In the genomic region with DNA sequence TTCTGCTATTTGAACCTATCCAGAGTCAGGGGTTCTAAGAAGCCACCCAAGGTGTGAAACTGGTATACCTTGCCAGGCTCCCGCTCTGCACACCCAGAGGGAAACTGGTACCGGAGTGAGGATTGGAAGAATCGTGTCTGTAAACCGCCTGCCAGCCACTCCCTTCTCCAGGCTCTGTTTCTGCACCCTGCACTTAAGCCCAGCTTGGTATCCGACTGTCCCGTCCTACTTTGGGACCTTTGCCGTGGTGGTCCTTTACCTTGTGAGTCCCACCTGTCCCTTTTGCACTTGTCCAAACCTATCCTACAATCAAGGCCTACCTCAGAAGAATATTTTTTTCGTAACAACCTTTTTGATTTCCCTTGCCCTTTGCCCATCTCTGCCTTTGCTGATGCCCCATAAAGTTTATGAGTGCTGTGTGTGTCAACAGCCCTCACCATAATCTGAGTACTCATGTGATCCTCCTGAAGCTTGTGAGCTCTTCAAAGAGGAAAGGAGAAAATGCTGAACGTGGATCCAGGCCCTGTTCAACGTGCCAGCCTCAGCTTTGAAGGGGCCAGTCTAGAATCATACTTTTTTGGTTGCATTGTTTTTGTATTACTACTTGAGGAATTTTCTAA, we compare ENCODE assay signal across 23 cellular contexts. TPM values are rescaled to one million over a fixed set of nuclear protein-coding genes. Genes with fewer than 3 reads are reported as not detected.
DNase-seq lines count a peak whose midpoint lies in the region; ATAC-seq and TF ChIP-seq lines count a peak whose summit lies in the region.
"Had no signal": no experiment of that assay in that cellular context is flagged by ENCODE, and none has a peak within 500 bp of the region (broad histone marks: within the 10 kb centered on the region; RNA-seq: fewer than 3 reads in every experiment).

No MANE protein-coding gene starts in this region.

- no peaks in the 10 kb centered on the region for H3K27me3 ChIP-seq in CD8-positive, alpha-beta T cell (ENCODE audit: insufficient read depth, low read length)
- no peaks in the 10 kb centered on the region for H3K27me3 ChIP-seq in mucosa of rectum (ENCODE audit: control insufficient read depth in 2 of 2, insufficient read depth in 2 of 2, low read length in 2 of 2)
- H3K27me3 ChIP-seq in left ventricle myocardium inferior (ENCODE audit: low read depth) = no peaks in the 10 kb centered on the region
- H3K27me3 ChIP-seq: body of pancreas, foreskin keratinocyte, testis had no signal

- no peak overlapping the region for H3K4me3 Mint-ChIP-seq in CD8-positive, alpha-beta T cell
- H3K4me3 Mint-ChIP-seq in WTC11 = no peak overlapping the region
- H3K4me3 Mint-ChIP-seq: activated naive CD8-positive, alpha-beta T cell treated with anti-CD3 and anti-CD28 coated beads, Interleukin-2, amount 10 ng/mL, durations not matched to agents 7 days and 5 days; activated T-cell treated with anti-CD3 and anti-CD28 coated beads, Interleukin-2, amount 50 U/mL, for 72 hours; T-helper 2 cell treated with Interferon-gamma antibody and Interleukin-4, amounts not matched to agents 5 μg/mL and 100 μg/mL, for 36 hours had no signal

- intact Hi-C loops in CD8-positive, alpha-beta T cell (cut with DNase I, micrococcal nuclease) = no loop called here
- intact Hi-C loops in left ventricle myocardium inferior (cut with micrococcal nuclease) = no loop called here

- TF ChIP-seq CTCF in 22Rv1 (IDR thresholded peaks at IDR 0.05) = no peak
- TF ChIP-seq CTCF in CD8-positive, alpha-beta T cell (IDR thresholded peaks at IDR 0.05) = no peak
- TF ChIP-seq CTCF in WTC11 (IDR thresholded peaks at IDR 0.05) = no peak
- no peak for TF ChIP-seq CTCF in left ventricle myocardium inferior (IDR thresholded peaks at IDR 0.05; ENCODE audit: borderline replicate concordance)

- H3K27ac Mint-ChIP-seq in CD8-positive, alpha-beta T cell = peak overlapping the region; percentile 5
- H3K27ac Mint-ChIP-seq in WTC11 = peak overlapping the region; percentile 76; the same call in 1 of the 2 replicates
- H3K27ac Mint-ChIP-seq: activated naive CD8-positive, alpha-beta T cell treated with anti-CD3 and anti-CD28 coated beads, Interleukin-2, amount 10 ng/mL, durations not matched to agents 7 days and 5 days; activated T-cell treated with anti-CD3 and anti-CD28 coated beads, Interleukin-2, amount 50 U/mL, for 72 hours; T-helper 2 cell treated with Interferon-gamma antibody and Interleukin-4, amounts not matched to agents 5 μg/mL and 100 μg/mL, for 36 hours had no signal

- peaks cover 1% of the 10 kb centered on the region for H3K4me1 Mint-ChIP-seq in CD8-positive, alpha-beta T cell (ENCODE audit: low read depth)
- no peaks in the 10 kb centered on the region for H3K4me1 Mint-ChIP-seq in WTC11
- H3K4me1 Mint-ChIP-seq: activated naive CD8-positive, alpha-beta T cell treated with anti-CD3 and anti-CD28 coated beads, Interleukin-2, amount 10 ng/mL, durations not matched to agents 7 days and 5 days had no signal

- DNase-seq in CD8-positive, alpha-beta T cell = no peak
- DNase-seq in WTC11 (ENCODE audit: low spot score) (no peak), T1000 (lab: John Stamatoyannopoulos, UW) (no peak), left ventricle myocardium inferior (no peak), retina (no peak)
- DNase-seq: activated CD4-positive, CD25-positive, alpha-beta regulatory T cell; activated naive CD8-positive, alpha-beta T cell treated with anti-CD3 and anti-CD28 coated beads, Interleukin-2, amount 10 ng/mL, durations not matched to agents 7 days and 5 days; activated T-cell treated with anti-CD3 and anti-CD28 coated beads, Interleukin-2, amount 50 U/mL, for 72 hours; EL; foreskin keratinocyte; mesendoderm; NCI-H1092; NCI-H748 treated with DMSO at 0.1 percent for 48 hours; PC-9; testis had no signal

- no peaks in the 10 kb centered on the region for H3K9me3 Mint-ChIP-seq in CD8-positive, alpha-beta T cell
- H3K9me3 Mint-ChIP-seq in WTC11 = no peaks in the 10 kb centered on the region
- H3K9me3 Mint-ChIP-seq: activated naive CD8-positive, alpha-beta T cell treated with anti-CD3 and anti-CD28 coated beads, Interleukin-2, amount 10 ng/mL, durations not matched to agents 7 days and 5 days; activated T-cell treated with anti-CD3 and anti-CD28 coated beads, Interleukin-2, amount 50 U/mL, for 72 hours; T-helper 2 cell treated with Interferon-gamma antibody and Interleukin-4, amounts not matched to agents 5 μg/mL and 100 μg/mL, for 36 hours had no signal

- CTCF ChIA-PET in CD8-positive, alpha-beta T cell (lab: Charles Lee) = interaction anchor here (1.2 kb wide), 1 partner anchor 78 kb away, joined by 3 read pairs; no protein-coding TSS in a partner anchor
- CTCF ChIA-PET in WTC11 (lab: Charles Lee) = no interaction called here

- H3K9ac ChIP-seq in mucosa of rectum (ENCODE audit: low read depth in 1 of 2, low read length in 2 of 2) = peak overlapping the region; percentile 24 to 32
- H3K9ac ChIP-seq: KMS-11 had no signal

- H3K4me1 ChIP-seq in CD8-positive, alpha-beta T cell (ENCODE audit: insufficient read depth, low read length) = no peaks in the 10 kb centered on the region
- H3K4me1 ChIP-seq in mucosa of rectum (ENCODE audit: control insufficient read depth in 2 of 2, insufficient read depth in 2 of 2, low read length in 2 of 2) (peaks cover 26 to 39% of the 10 kb centered on the region in 2 donors), left ventricle myocardium inferior (peaks cover 12% of the 10 kb centered on the region)
- H3K4me1 ChIP-seq: foreskin keratinocyte, testis had no signal

- H3K36me3 ChIP-seq in CD8-positive, alpha-beta T cell (ENCODE audit: insufficient read depth, low read length) = peaks cover 4% of the 10 kb centered on the region
- H3K36me3 ChIP-seq in mucosa of rectum (ENCODE audit: control insufficient read depth in 2 of 2, insufficient read depth in 2 of 2, low read length in 2 of 2) (no peaks in the 10 kb centered on the region), left ventricle myocardium inferior (peaks cover 39% of the 10 kb centered on the region)

- peak overlapping the region; percentile 50 for H3K27ac ChIP-seq in 22Rv1
- no peak overlapping the region for H3K27ac ChIP-seq in CD8-positive, alpha-beta T cell (ENCODE audit: low read depth, low read length)
- H3K27ac ChIP-seq in mucosa of rectum (ENCODE audit: low read depth in 2 of 2, low read length in 2 of 2) = peak overlapping the region; percentile 85 to 89
- no peak overlapping the region for H3K27ac ChIP-seq in left ventricle myocardium inferior (replicated peaks)
- H3K27ac ChIP-seq: body of pancreas, coronary artery, epithelial cell of prostate, foreskin keratinocyte, KMS-11, PC-9, testis had no signal

- no peaks in the 10 kb centered on the region for H3K27me3 Mint-ChIP-seq in CD8-positive, alpha-beta T cell (ENCODE audit: low read depth)
- H3K27me3 Mint-ChIP-seq in WTC11 (ENCODE audit: low read depth) = no peaks in the 10 kb centered on the region
- H3K27me3 Mint-ChIP-seq: activated naive CD8-positive, alpha-beta T cell treated with anti-CD3 and anti-CD28 coated beads, Interleukin-2, amount 10 ng/mL, durations not matched to agents 7 days and 5 days had no signal

- ATAC-seq in CD8-positive, alpha-beta T cell = no peak
- ATAC-seq in WTC11 = no peak
- no peak for ATAC-seq in GM21367 (IDR thresholded peaks at IDR 0.05; ENCODE audit: unreplicated experiment)
- ATAC-seq: activated T-cell treated with anti-CD3 and anti-CD28 coated beads, Interleukin-2, amount 50 U/mL, for 72 hours; body of pancreas; foreskin keratinocyte had no signal

- peaks cover 30% of the 10 kb centered on the region for H3K36me3 Mint-ChIP-seq in CD8-positive, alpha-beta T cell
- peaks cover 13% of the 10 kb centered on the region; the same call in 1 of the 2 replicates for H3K36me3 Mint-ChIP-seq in WTC11

- no peak overlapping the region for H3K4me3 ChIP-seq in CD8-positive, alpha-beta T cell (ENCODE audit: low read depth, low read length)
- peak overlapping the region; percentile 28 to 53 for H3K4me3 ChIP-seq in mucosa of rectum (ENCODE audit: low read length in 2 of 2)
- no peak overlapping the region for H3K4me3 ChIP-seq in left ventricle myocardium inferior
- H3K4me3 ChIP-seq: body of pancreas, coronary artery, PC-9, testis had no signal

- POLR2A ChIA-PET in CD8-positive, alpha-beta T cell (lab: Charles Lee) = no interaction called here
- POLR2A ChIA-PET in WTC11 (lab: Charles Lee) = no interaction called here

- no peaks in the 10 kb centered on the region for H3K9me3 ChIP-seq in CD8-positive, alpha-beta T cell (ENCODE audit: low read length)
- H3K9me3 ChIP-seq in mucosa of rectum (ENCODE audit: control insufficient read depth in 2 of 2, low read length in 2 of 2) (no peaks in the 10 kb centered on the region), left ventricle myocardium inferior (replicated peaks) (no peaks in the 10 kb centered on the region)
- H3K9me3 ChIP-seq: body of pancreas, testis had no signal

TF ChIP-seq in WTC11, 78 proteins besides CTCF, POLR2A, EP300 and RAD21 (continues in another document):
- no peak for TF ChIP-seq SOX15 (CRISPR knock-in tag; IDR thresholded peaks at IDR 0.05)
- TF ChIP-seq, protein P1, sequence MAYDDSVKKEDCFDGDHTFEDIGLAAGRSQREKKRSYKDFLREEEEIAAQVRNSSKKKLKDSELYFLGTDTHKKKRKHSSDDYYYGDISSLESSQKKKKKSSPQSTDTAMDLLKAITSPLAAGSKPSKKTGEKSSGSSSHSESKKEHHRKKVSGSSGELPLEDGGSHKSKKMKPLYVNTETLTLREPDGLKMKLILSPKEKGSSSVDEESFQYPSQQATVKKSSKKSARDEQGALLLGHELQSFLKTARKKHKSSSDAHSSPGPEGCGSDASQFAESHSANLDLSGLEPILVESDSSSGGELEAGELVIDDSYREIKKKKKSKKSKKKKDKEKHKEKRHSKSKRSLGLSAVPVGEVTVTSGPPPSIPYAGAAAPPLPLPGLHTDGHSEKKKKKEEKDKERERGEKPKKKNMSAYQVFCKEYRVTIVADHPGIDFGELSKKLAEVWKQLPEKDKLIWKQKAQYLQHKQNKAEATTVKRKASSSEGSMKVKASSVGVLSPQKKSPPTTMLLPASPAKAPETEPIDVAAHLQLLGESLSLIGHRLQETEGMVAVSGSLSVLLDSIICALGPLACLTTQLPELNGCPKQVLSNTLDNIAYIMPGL (CRISPR knock-in tag; IDR thresholded peaks at IDR 0.05) = no peak

RNA-seq across cellular contexts. Expression of a gene that starts 44.6 kb away (rescaled TPM):
- total RNA-seq in CD8-positive, alpha-beta T cell = 10 to 100 TPM; 27.5 to 31.0 TPM
- total RNA-seq in WTC11 (2021) (16.7 to 20.8 TPM (median 19.8 TPM) in 3 replicates), left ventricle myocardium inferior (20.9 TPM)

Comparison
In these comparisons a context has a peak if more than half of its experiments do, and no peak if none do; other contexts are left out.
1. H3K27ac ChIP-seq: peak in 22Rv1 (single experiment) and mucosa of rectum (2 of 2); none in CD8-positive, alpha-beta T cell (single experiment) and left ventricle myocardium inferior (single experiment).
2. H3K4me3 ChIP-seq: peak in mucosa of rectum (2 of 2); none in CD8-positive, alpha-beta T cell (single experiment) and left ventricle myocardium inferior (single experiment).